Comparison of ENCODE assay signal across 20 cellular contexts in genomic region chr13:113485545-113485944, GRCh38.
"Had no signal": no experiment of that assay in that cellular context is flagged by ENCODE, and none has a peak within 500 bp of the region (broad histone marks: within the 10 kb centered on the region; RNA-seq: fewer than 3 reads in every experiment).

No MANE protein-coding gene starts in this region.

- H3K36me3 ChIP-seq: right lobe of liver, upper lobe of right lung had no signal

- H3K9me3 ChIP-seq: esophagus squamous epithelium, right lobe of liver, stomach, upper lobe of right lung had no signal

- H3K27me3 ChIP-seq: esophagus squamous epithelium, right lobe of liver, stomach, upper lobe of right lung had no signal

- H3K4me3 ChIP-seq: esophagus squamous epithelium, right lobe of liver, smooth muscle cell, stomach, upper lobe of right lung had no signal

- H3K4me2 ChIP-seq: smooth muscle cell had no signal

- DNase-seq: activated CD4-positive, alpha-beta memory T cell treated with anti-CD3 and anti-CD28 coated beads for 36 hours; activated CD4-positive, alpha-beta T cell treated with anti-CD3 and anti-CD28 coated beads for 36 hours; activated naive CD4-positive, alpha-beta T cell; activated naive CD8-positive, alpha-beta T cell treated with anti-CD3 and anti-CD28 coated beads for 36 hours; activated T-cell treated with anti-CD3 and anti-CD28 coated beads, Interleukin-2, amount 50 U/mL, for 1 hour; amygdala; caudate nucleus; effector memory CD8-positive, alpha-beta T cell; esophagus squamous epithelium; hypothalamus; islet precursor cell; right lobe of liver; stimulated activated CD4-positive, alpha-beta T cell treated with anti-CD3 and anti-CD28 coated beads, Interleukin-4, amount 100 ng/mL, for 1 hour; stomach; SW 1271; T-helper 2 cell; upper lobe of right lung had no signal

- H3K27ac ChIP-seq: esophagus squamous epithelium, right lobe of liver, stomach, upper lobe of right lung, VCaP had no signal

- ATAC-seq: activated CD4-positive, alpha-beta T cell treated with anti-CD3 and anti-CD28 coated beads for 36 hours; activated T-helper 17 cell treated with anti-CD3 and anti-CD28 coated beads, Interleukin-2, amount 50 U/mL, for 72 hours; effector memory CD8-positive, alpha-beta T cell; right lobe of liver; upper lobe of right lung had no signal
